33 cellular contexts compared by ENCODE assay signal in genomic region chr10:13231190-13231589, GRCh38. TPM values are rescaled to one million over a fixed set of nuclear protein-coding genes. Genes with fewer than 3 reads are reported as not detected.
"Had no signal": no experiment of that assay in that cellular context is flagged by ENCODE, and none has a peak within 500 bp of the region (broad histone marks: within the 10 kb centered on the region; RNA-seq: fewer than 3 reads in every experiment).

No MANE protein-coding gene starts in this region.

- ATAC-seq: activated CD4-positive, CD25-positive, alpha-beta regulatory T cell treated with anti-CD3 and anti-CD28 coated beads, Interleukin-2, amount 50 U/mL, for 24 hours; activated CD8-positive, alpha-beta T cell treated with anti-CD3 and anti-CD28 coated beads for 36 hours; activated naive CD4-positive, alpha-beta T cell treated with anti-CD3 and anti-CD28 coated beads, Interleukin-2, amount 50 U/mL, for 72 hours; activated T-cell treated with anti-CD3 and anti-CD28 coated beads, Interleukin-2, amount 50 U/mL, for 4 hours; activated T-helper 17 cell treated with anti-CD3 and anti-CD28 coated beads, Interleukin-2, amount 50 U/mL, for 72 hours; gastroesophageal sphincter; heart right ventricle had no signal

- H3K27ac Mint-ChIP-seq: activated B cell treated with CpG ODN at 0.5 μM for 24 hours; activated CD8-positive, alpha-beta T cell treated with anti-CD3 and anti-CD28 coated beads for 36 hours; activated naive CD4-positive, alpha-beta T cell treated with anti-CD3 and anti-CD28 coated beads, Interleukin-2, amount 10 ng/mL, durations not matched to agents 7 days and 5 days; activated naive CD4-positive, alpha-beta T cell treated with anti-CD3 and anti-CD28 coated beads, Interleukin-2, amount 50 U/mL, for 72 hours; activated naive CD8-positive, alpha-beta T cell treated with anti-CD3 and anti-CD28 coated beads, Interleukin-2, amount 10 ng/mL, durations not matched to agents 7 days and 5 days; activated T-helper 17 cell treated with anti-CD3 and anti-CD28 coated beads, Interleukin-2, amount 50 U/mL, for 72 hours; brain; dendritic cell treated with granulocyte-macrophage colony-stimulating factor and Interleukin-4, amounts not matched to agents 40 ng/mL and 50 ng/mL, for 4 days; endodermal cell had no signal

- H3K36me3 Mint-ChIP-seq: activated naive CD4-positive, alpha-beta T cell treated with anti-CD3 and anti-CD28 coated beads, Interleukin-2, amount 10 ng/mL, durations not matched to agents 7 days and 5 days; activated naive CD4-positive, alpha-beta T cell treated with anti-CD3 and anti-CD28 coated beads, Interleukin-2, amount 50 U/mL, for 72 hours; activated naive CD8-positive, alpha-beta T cell treated with anti-CD3 and anti-CD28 coated beads, Interleukin-2, amount 10 ng/mL, durations not matched to agents 7 days and 5 days; brain had no signal

- H3K4me1 Mint-ChIP-seq: activated B cell treated with CpG ODN at 0.5 μM for 24 hours; activated naive CD4-positive, alpha-beta T cell treated with anti-CD3 and anti-CD28 coated beads, Interleukin-2, amount 10 ng/mL, durations not matched to agents 7 days and 5 days; activated naive CD8-positive, alpha-beta T cell treated with anti-CD3 and anti-CD28 coated beads, Interleukin-2, amount 10 ng/mL, durations not matched to agents 7 days and 5 days; activated T-helper 17 cell treated with anti-CD3 and anti-CD28 coated beads, Interleukin-2, amount 50 U/mL, for 72 hours; brain had no signal

- H3K4me3 ChIP-seq: ascending aorta, breast epithelium, cardiac muscle cell, colonic mucosa, dorsolateral prefrontal cortex, esophagus muscularis mucosa, gastroesophageal sphincter, heart right ventricle had no signal

- DNase-seq: activated B cell treated with CpG ODN at 0.5 μM for 24 hours; activated CD4-positive, alpha-beta T cell treated with anti-CD3 and anti-CD28 coated beads for 48 hours; activated CD4-positive, alpha-beta T cell treated with anti-CD3 and anti-CD28 coated beads, Interleukin-2, amount 50 U/mL, for 1 hour; activated CD4-positive, alpha-beta T cell treated with anti-CD3 and anti-CD28 coated beads, Interleukin-2, amount 50 U/mL, for 48 hours; activated CD8-positive, alpha-beta memory T cell treated with anti-CD3 and anti-CD28 coated beads for 24 hours; activated CD8-positive, alpha-beta T cell treated with anti-CD3 and anti-CD28 coated beads for 36 hours; activated gamma-delta T cell; activated naive CD4-positive, alpha-beta T cell; activated naive CD4-positive, alpha-beta T cell treated with anti-CD3 and anti-CD28 coated beads, Interleukin-2, amount 10 ng/mL, durations not matched to agents 7 days and 5 days; activated naive CD8-positive, alpha-beta T cell treated with anti-CD3 and anti-CD28 coated beads, Interleukin-2, amount 10 ng/mL, durations not matched to agents 7 days and 5 days; activated T-cell treated with anti-CD3 and anti-CD28 coated beads, Interleukin-2, amount 50 U/mL, for 4 hours; central memory CD4-positive, alpha-beta T cell; cerebellar nuclear complex; colonic mucosa; dorsolateral prefrontal cortex; effector memory CD4-positive, alpha-beta T cell; erythroblast; foreskin melanocyte; heart right ventricle; T-helper 2 cell had no signal

- H3K9me3 Mint-ChIP-seq: activated B cell treated with CpG ODN at 0.5 μM for 24 hours; activated CD8-positive, alpha-beta T cell treated with anti-CD3 and anti-CD28 coated beads for 36 hours; activated naive CD4-positive, alpha-beta T cell treated with anti-CD3 and anti-CD28 coated beads, Interleukin-2, amount 10 ng/mL, durations not matched to agents 7 days and 5 days; activated naive CD4-positive, alpha-beta T cell treated with anti-CD3 and anti-CD28 coated beads, Interleukin-2, amount 50 U/mL, for 72 hours; activated naive CD8-positive, alpha-beta T cell treated with anti-CD3 and anti-CD28 coated beads, Interleukin-2, amount 10 ng/mL, durations not matched to agents 7 days and 5 days; activated T-cell treated with anti-CD3 and anti-CD28 coated beads, Interleukin-2, amount 50 U/mL, for 4 hours; activated T-helper 17 cell treated with anti-CD3 and anti-CD28 coated beads, Interleukin-2, amount 50 U/mL, for 72 hours; dendritic cell treated with granulocyte-macrophage colony-stimulating factor and Interleukin-4, amounts not matched to agents 40 ng/mL and 50 ng/mL, for 4 days; endodermal cell had no signal

- H3K4me3 Mint-ChIP-seq: activated B cell treated with CpG ODN at 0.5 μM for 24 hours; activated CD8-positive, alpha-beta T cell treated with anti-CD3 and anti-CD28 coated beads for 36 hours; activated naive CD4-positive, alpha-beta T cell treated with anti-CD3 and anti-CD28 coated beads, Interleukin-2, amount 10 ng/mL, durations not matched to agents 7 days and 5 days; activated naive CD8-positive, alpha-beta T cell treated with anti-CD3 and anti-CD28 coated beads, Interleukin-2, amount 10 ng/mL, durations not matched to agents 7 days and 5 days; activated T-cell treated with anti-CD3 and anti-CD28 coated beads, Interleukin-2, amount 50 U/mL, for 4 hours; activated T-helper 17 cell treated with anti-CD3 and anti-CD28 coated beads, Interleukin-2, amount 50 U/mL, for 72 hours; brain; dendritic cell treated with granulocyte-macrophage colony-stimulating factor and Interleukin-4, amounts not matched to agents 40 ng/mL and 50 ng/mL, for 4 days; endodermal cell had no signal

- H3K27me3 Mint-ChIP-seq: activated B cell treated with CpG ODN at 0.5 μM for 24 hours; activated CD8-positive, alpha-beta T cell treated with anti-CD3 and anti-CD28 coated beads for 36 hours; activated naive CD8-positive, alpha-beta T cell treated with anti-CD3 and anti-CD28 coated beads, Interleukin-2, amount 10 ng/mL, durations not matched to agents 7 days and 5 days; dendritic cell treated with granulocyte-macrophage colony-stimulating factor and Interleukin-4, amounts not matched to agents 40 ng/mL and 50 ng/mL, for 4 days had no signal

RNA-seq across cellular contexts. Expression of gene UCMA, which starts 3.0 kb away (rescaled TPM):
- total RNA-seq: activated B cell treated with CpG ODN at 0.5 μM for 24 hours; activated CD8-positive, alpha-beta T cell treated with anti-CD3 and anti-CD28 coated beads for 36 hours; activated naive CD4-positive, alpha-beta T cell treated with anti-CD3 and anti-CD28 coated beads, Interleukin-2, amount 50 U/mL, for 72 hours; activated naive CD8-positive, alpha-beta T cell treated with anti-CD3 and anti-CD28 coated beads, Interleukin-2, amount 10 ng/mL, durations not matched to agents 7 days and 5 days; activated T-cell treated with anti-CD3 and anti-CD28 coated beads, Interleukin-2, amount 50 U/mL, for 4 hours; activated T-helper 17 cell treated with anti-CD3 and anti-CD28 coated beads, Interleukin-2, amount 50 U/mL, for 72 hours; ascending aorta; breast epithelium; cardiac muscle cell; colonic mucosa; endodermal cell; esophagus muscularis mucosa; gastroesophageal sphincter; glomerular endothelial cell; heart right ventricle; T-helper 1 cell treated with Interleukin-12 subunit alpha and Interleukin-12 subunit beta and Interleukin-4 antibody, amounts not matched to agents 30 ng/mL and 1 ng/mL, for 36 hours had no signal
